ENCODE assay signal across 9 cellular contexts in genomic region chr1:183515002-183515689, GRCh38. TPM values are rescaled to one million over a fixed set of nuclear protein-coding genes. Genes with fewer than 3 reads are reported as not detected.
DNase-seq lines count a peak whose midpoint lies in the region; ATAC-seq, FAIRE-seq and TF ChIP-seq lines count a peak whose summit lies in the region.
"Had no signal": no experiment of that assay in that cellular context is flagged by ENCODE, and none has a peak within 500 bp of the region (broad histone marks: within the 10 kb centered on the region; RNA-seq: fewer than 3 reads in every experiment).

No MANE protein-coding gene starts in this region.

- H3K4me3 ChIP-seq in GM12878, result no peak overlapping the region
- H3K4me3 ChIP-seq in right lobe of liver, result no peak overlapping the region

- no peak overlapping the region for H3K9ac ChIP-seq in GM12878 (ENCODE audit: control insufficient read depth, insufficient read depth, low read length)

- TF ChIP-seq RAD21 in GM12878 (IDR thresholded peaks at IDR 0.05; ENCODE audit: insufficient read depth, low read depth, low read length), result no peak

- peaks cover 5% of the 10 kb centered on the region for H3K79me2 ChIP-seq in GM12878 (ENCODE audit: control insufficient read depth, insufficient read depth, low read length)

- CTCF ChIA-PET in GM12878 (lab: Yijun Ruan, JAX), result interaction anchor here (0.8 kb wide), 1 partner anchor 23 kb away, joined by 3 read pairs; no protein-coding TSS in a partner anchor

- in situ Hi-C loops in GM12878 (cut with MboI), result no loop called here

- H3K9me3 ChIP-seq in GM12878 (replicated peaks; ENCODE audit: control insufficient read depth, insufficient read depth, low read length) (no peaks in the 10 kb centered on the region), right lobe of liver (no peaks in the 10 kb centered on the region)

- 96% methylated on average over 2 of the region's 2 CpGs for WGBS in GM12878 (ENCODE audit: insufficient coverage, insufficient replicate concordance, low lambda C conversion rate, missing lambda C conversion rate)
- 55% methylated on average over 2 of the region's 2 CpGs for WGBS in right lobe of liver (ENCODE audit: insufficient coverage, low coverage, low lambda C conversion rate, missing lambda C conversion rate)

- H2AFZ ChIP-seq in GM12878 (ENCODE audit: control insufficient read depth, low read depth, low read length), result no peak overlapping the region

- TF ChIP-seq POLR2A in GM12878 (IDR thresholded peaks at IDR 0.05; ENCODE audit: low read depth, low read length) (no peak), right lobe of liver (IDR thresholded peaks at IDR 0.05) (no peak)

- no peak for TF ChIP-seq EP300 in GM12878 (IDR thresholded peaks at IDR 0.05; ENCODE audit: borderline replicate concordance in 1 of 2, control insufficient read depth in 1 of 2, low read depth in 2 of 2, low read length in 2 of 2)

- no peak overlapping the region for H3K4me2 ChIP-seq in GM12878 (ENCODE audit: control insufficient read depth, insufficient read depth)

- intact Hi-C loops in GM12878 (cut with micrococcal nuclease; ENCODE audit: unreplicated experiment), result no loop called here
- intact Hi-C loops in right lobe of liver (cut with DNase I), result no loop called here

- RAD21 ChIA-PET in GM12878 (lab: Charles Lee; ENCODE audit: unreplicated experiment), result no interaction called here

- TF ChIP-seq CTCF in GM12878 (IDR thresholded peaks at IDR 0.05 in 2 of 3, conservative IDR thresholded peaks at IDR 0.05 in 1 of 3; ENCODE audit: control insufficient read depth in 2 of 3, extremely low read depth in 1 of 3, insufficient read depth in 1 of 3, low read depth in 3 of 3, low read length in 3 of 3) (no peak), right lobe of liver (IDR thresholded peaks at IDR 0.05) (no peak)

- H3K36me3 ChIP-seq in GM12878 (ENCODE audit: control insufficient read depth in 2 of 2, insufficient read depth in 2 of 2, low read length in 1 of 2) (peaks cover 3 to 15% of the 10 kb centered on the region in 2 experiments), right lobe of liver (peaks cover 0 to 24% (median 9%) of the 10 kb centered on the region in 4 donors)

- POLR2A ChIA-PET in GM12878 (lab: Charles Lee), result interaction anchor here (0.5 kb wide), 1 partner anchor 406 kb away, joined by 3 read pairs; no protein-coding TSS in a partner anchor

- ATAC-seq in GM12878, result no peak
- ATAC-seq in right lobe of liver, result peak in 3 of 4 donors; percentile 38 to 97 (median 76)
- no peak for ATAC-seq in GM21717 (IDR thresholded peaks at IDR 0.05; ENCODE audit: unreplicated experiment)
- ATAC-seq in GM18907 (IDR thresholded peaks at IDR 0.05; ENCODE audit: unreplicated experiment), result no peak

- SMC1A ChIA-PET in GM12878 (lab: Charles Lee; ENCODE audit: uncharacterized antibody, unreplicated experiment), result interaction anchor here (0.7 to 1.6 kb wide), 5 partner anchors 8 to 537 kb away, joined by 3 to 8 read pairs (median 3); no protein-coding TSS in a partner anchor

- H4K20me1 ChIP-seq in GM12878 (ENCODE audit: control insufficient read depth, insufficient read depth), result no peaks in the 10 kb centered on the region

- no peaks in the 10 kb centered on the region for H3K4me1 ChIP-seq in GM12878 (ENCODE audit: control insufficient read depth, insufficient read depth, low read length)
- peaks cover 0 to 12% (median 0%) of the 10 kb centered on the region in 4 donors for H3K4me1 ChIP-seq in right lobe of liver

- BruUV-seq in GM12878 (replicated peaks; lab: Mats Ljungman, UMichigan), result no TSS peak

- H3K27me3 ChIP-seq in GM12878 (replicated peaks in 1 of 2; ENCODE audit: control insufficient read depth in 2 of 2, insufficient read depth in 2 of 2, low read length in 1 of 2) (no peaks in the 10 kb centered on the region), right lobe of liver (no peaks in the 10 kb centered on the region)

- no peak overlapping the region for H3K27ac ChIP-seq in GM12878 (ENCODE audit: control insufficient read depth, insufficient read depth)
- no peak overlapping the region for H3K27ac ChIP-seq in right lobe of liver
- H3K27ac ChIP-seq: HL-60 had no signal

- DNase-seq in COR-L47 (lab: John Stamatoyannopoulos, UW), result peak; percentile 25
- DNase-seq in HTR-8/SVneo (ENCODE audit: insufficient read length, low spot score), result peak; percentile 12
- no peak for DNase-seq in GM12878 (ENCODE audit: low read depth, low spot score)
- DNase-seq in right lobe of liver, result no peak
- no peak for DNase-seq in activated effector memory CD4-positive, alpha-beta T cell treated with Interleukin-2 at 50 U/mL for 16 hours
- no peak for DNase-seq in HUDEP-2 (lab: John Stamatoyannopoulos, UW; ENCODE audit: unreplicated experiment in 76 of 76)

- FAIRE-seq in HTR-8/SVneo (lab: Jason Lieb, UNC) (no peak), GM12878 (lab: Jason Lieb, UNC) (peak; percentile 64)

TF ChIP-seq in GM12878, 131 proteins besides CTCF, POLR2A, EP300 and RAD21 (continues in another document):
- TF ChIP-seq ZBTB40 (IDR thresholded peaks at IDR 0.05; ENCODE audit: borderline replicate concordance) (no peak), BACH1 (IDR thresholded peaks at IDR 0.05; ENCODE audit: borderline replicate concordance) (no peak), MEF2A (IDR thresholded peaks at IDR 0.05; ENCODE audit: insufficient read depth, low read depth, low read length) (no peak), FOXM1 (IDR thresholded peaks at IDR 0.05; ENCODE audit: low read depth, low read length) (no peak)

RNA-seq across cellular contexts. Expression of gene SMG7, which starts 42.8 kb away (rescaled TPM):
- total RNA-seq in GM12878 (2013; cell fraction: nucleolus; rRNA removed), result 105 and 123 TPM in 2 replicates
- total RNA-seq in GM12878 (2014; rRNA removed) (19.0 and 20.6 TPM in 2 replicates), GM12878 (2014; rRNA removed; fragmentation: Illumina TruSeq; extraction: Trizol) (25.2 and 28.1 TPM in 2 replicates), GM12878 (2021) (63.9 and 65.4 TPM in 2 replicates), right lobe of liver (10 to 100 TPM; 23.5 to 35.3 (median 25.2) TPM)
- 20.9 TPM for polyA plus RNA-seq in GM12878 (2011; ENCODE audit: low read depth)
- polyA plus RNA-seq in GM12878 (2011; rRNA removed) (55.4 and 60.0 TPM in 2 replicates), GM12878 (2014; fragmentation: Illumina TruSeq; extraction: Trizol) (58.1 and 69.1 TPM in 2 replicates), GM12878 (2014; fragmentation: Nextera tagmentation; extraction: Ambion mirVana) (10 to 100 TPM in 1 of 2 experiments, 1 to 10 TPM in 1; 9.5 to 11.2 TPM), GM12878 (2014; rRNA removed) (38.4 and 40.0 TPM in 2 replicates), GM12878 (2016; fragmentation: Nextera tagmentation; extraction: Ambion mirVana) (10 to 100 TPM; 46.9 to 53.5 TPM)
- polyA plus RNA-seq in GM12878 (2011; cell fraction: cytosol; rRNA removed), result 46.6 and 47.8 TPM in 2 replicates
- polyA plus RNA-seq in GM12878 (2011; cell fraction: nucleus; rRNA removed), result 82.9 and 101 TPM in 2 replicates
- 27.0 and 27.5 TPM in 2 replicates for polyA plus RNA-seq in GM12878 (2012)
- 70.6 and 107 TPM in 2 replicates for polyA minus RNA-seq in GM12878 (2011; rRNA and poly(A)+ RNA removed)
- polyA minus RNA-seq in GM12878 (2011; cell fraction: cytosol; rRNA and poly(A)+ RNA removed), result 20.8 and 26.2 TPM in 2 replicates
- polyA minus RNA-seq in GM12878 (2011; cell fraction: nucleus; rRNA and poly(A)+ RNA removed), result 66.0 and 106 TPM in 2 replicates

Comparison
In these comparisons a context has a peak if more than half of its experiments do, and no peak if none do; other contexts are left out.
1. DNase-seq: peak in COR-L47 (single experiment) and HTR-8/SVneo (single experiment); none in GM12878 (single experiment), right lobe of liver (0 of 3), activated effector memory CD4-positive, alpha-beta T cell treated with Interleukin-2 at 50 U/mL for 16 hours (single experiment) and HUDEP-2 (0 of 76).
2. ATAC-seq: peak in right lobe of liver (3 of 4); none in GM12878 (single experiment), GM21717 (single experiment) and GM18907 (single experiment).